Comparison of ENCODE assay signal across 1 cellular context in genomic region chr2:231133365-231134114, GRCh38.
A peak's percentile ranks its signal among the peaks of the same experiment; 100 is the strongest.
TF ChIP-seq lines count a peak whose summit lies in the region.

No MANE protein-coding gene starts in this region.

TF ChIP-seq in HepG2, 621 proteins besides CTCF, POLR2A, EP300 and RAD21:
- TF ChIP-seq ZSCAN20 (CRISPR knock-in tag; IDR thresholded peaks at IDR 0.05; ENCODE audit: borderline replicate concordance) = no peak
- TF ChIP-seq CEBPG (CRISPR knock-in tag; IDR thresholded peaks at IDR 0.05) = peak; percentile 17; the same call in 1 of the 2 replicates
- TF ChIP-seq SAFB2 (CRISPR knock-in tag; IDR thresholded peaks at IDR 0.05; ENCODE audit: borderline replicate concordance, low read depth) = no peak
- no peak for TF ChIP-seq POLR2G (IDR thresholded peaks at IDR 0.05; ENCODE audit: low read depth, low read length)
- TF ChIP-seq ZNF33A (CRISPR knock-in tag; IDR thresholded peaks at IDR 0.05; ENCODE audit: borderline replicate concordance) = no peak
- TF ChIP-seq, protein P1, sequence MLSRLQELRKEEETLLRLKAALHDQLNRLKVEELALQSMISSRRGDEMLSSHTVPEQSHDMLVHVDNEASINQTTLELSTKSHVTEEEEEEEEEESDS (CRISPR knock-in tag; IDR thresholded peaks at IDR 0.05; ENCODE audit: borderline replicate concordance) = no peak
- TF ChIP-seq BRCA1 (CRISPR knock-in tag; IDR thresholded peaks at IDR 0.05) = no peak
- peak; percentile 82; the same call in 1 of the 2 replicates for TF ChIP-seq CEBPB (IDR thresholded peaks at IDR 0.05; ENCODE audit: borderline replicate concordance, low read depth, low read length)
- no peak for TF ChIP-seq TARDBP (CRISPR knock-in tag; IDR thresholded peaks at IDR 0.05)
- TF ChIP-seq MEIS2 (CRISPR knock-in tag; IDR thresholded peaks at IDR 0.05) = no peak
- TF ChIP-seq ZNF891 (CRISPR knock-in tag; IDR thresholded peaks at IDR 0.05) = no peak
- TF ChIP-seq ZNF235 (CRISPR knock-in tag; IDR thresholded peaks at IDR 0.05; ENCODE audit: borderline replicate concordance) = no peak
- TF ChIP-seq ZBTB8A (CRISPR knock-in tag; IDR thresholded peaks at IDR 0.05; ENCODE audit: borderline replicate concordance, low read depth) = no peak
- TF ChIP-seq, protein P2, sequence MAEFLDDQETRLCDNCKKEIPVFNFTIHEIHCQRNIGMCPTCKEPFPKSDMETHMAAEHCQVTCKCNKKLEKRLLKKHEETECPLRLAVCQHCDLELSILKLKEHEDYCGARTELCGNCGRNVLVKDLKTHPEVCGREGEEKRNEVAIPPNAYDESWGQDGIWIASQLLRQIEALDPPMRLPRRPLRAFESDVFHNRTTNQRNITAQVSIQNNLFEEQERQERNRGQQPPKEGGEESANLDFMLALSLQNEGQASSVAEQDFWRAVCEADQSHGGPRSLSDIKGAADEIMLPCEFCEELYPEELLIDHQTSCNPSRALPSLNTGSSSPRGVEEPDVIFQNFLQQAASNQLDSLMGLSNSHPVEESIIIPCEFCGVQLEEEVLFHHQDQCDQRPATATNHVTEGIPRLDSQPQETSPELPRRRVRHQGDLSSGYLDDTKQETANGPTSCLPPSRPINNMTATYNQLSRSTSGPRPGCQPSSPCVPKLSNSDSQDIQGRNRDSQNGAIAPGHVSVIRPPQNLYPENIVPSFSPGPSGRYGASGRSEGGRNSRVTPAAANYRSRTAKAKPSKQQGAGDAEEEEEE (CRISPR knock-in tag; IDR thresholded peaks at IDR 0.05; ENCODE audit: borderline replicate concordance) = no peak
